ENCODE assay signal across 1 cellular context in genomic region chr11:65444314-65445051, GRCh38.
TF ChIP-seq lines count a peak whose summit lies in the region.

No MANE protein-coding gene starts in this region.

TF ChIP-seq in HepG2, 621 proteins besides CTCF, POLR2A, EP300 and RAD21:
- TF ChIP-seq RBM22 (optimal IDR thresholded peaks at IDR 0.05; ENCODE audit: low read length) (peak; percentile 74), POLR2G (IDR thresholded peaks at IDR 0.05; ENCODE audit: low read depth, low read length) (peak; percentile 20; the same call in 1 of the 2 replicates), SP5 (CRISPR knock-in tag; IDR thresholded peaks at IDR 0.05; ENCODE audit: borderline replicate concordance, low read depth) (no peak), MATR3 (CRISPR knock-in tag; IDR thresholded peaks at IDR 0.05) (no peak), IKZF4 (CRISPR knock-in tag; IDR thresholded peaks at IDR 0.05; ENCODE audit: borderline replicate concordance, low read depth, not compliant biosample characterization) (no peak), TARDBP (CRISPR knock-in tag; IDR thresholded peaks at IDR 0.05) (peak; percentile 70), ZNF550 (CRISPR knock-in tag; IDR thresholded peaks at IDR 0.05; ENCODE audit: borderline replicate concordance) (no peak), ZNF441 (CRISPR knock-in tag; IDR thresholded peaks at IDR 0.05; ENCODE audit: borderline replicate concordance) (no peak), KDM3A (CRISPR knock-in tag; IDR thresholded peaks at IDR 0.05; ENCODE audit: low read depth) (no peak), PBX3 (CRISPR knock-in tag; IDR thresholded peaks at IDR 0.05; ENCODE audit: borderline replicate concordance) (no peak), HNRNPH1 (optimal IDR thresholded peaks at IDR 0.05; ENCODE audit: low read depth, low read length) (peak; percentile 73), SCMH1 (CRISPR knock-in tag; IDR thresholded peaks at IDR 0.05; ENCODE audit: borderline replicate concordance) (no peak), PRPF4 (IDR thresholded peaks at IDR 0.05; ENCODE audit: low read depth, low read length, poor library complexity, severe bottlenecking) (no peak), GPN1 (CRISPR knock-in tag; IDR thresholded peaks at IDR 0.05; ENCODE audit: borderline replicate concordance) (no peak), ATF3 (CRISPR knock-in tag; IDR thresholded peaks at IDR 0.05) (no peak), ZNF709 (CRISPR knock-in tag; IDR thresholded peaks at IDR 0.05) (no peak), ZFX (CRISPR knock-in tag; IDR thresholded peaks at IDR 0.05; ENCODE audit: low read depth) (0 out of 2 replicates have a peak, but pooled peaks have one; percentile 3), ZSCAN21 (CRISPR knock-in tag; IDR thresholded peaks at IDR 0.05; ENCODE audit: borderline replicate concordance) (no peak), ZBTB7B (CRISPR knock-in tag; IDR thresholded peaks at IDR 0.05) (0 out of 2 replicates have a peak, but pooled peaks have one; percentile 20), AGO2 (optimal IDR thresholded peaks at IDR 0.05; ENCODE audit: low read depth, low read length) (peak; percentile 99), MTA3 (CRISPR knock-in tag; IDR thresholded peaks at IDR 0.05) (no peak), MED1 (CRISPR knock-in tag; IDR thresholded peaks at IDR 0.05) (no peak), EEA1 (CRISPR knock-in tag; IDR thresholded peaks at IDR 0.05; ENCODE audit: borderline replicate concordance) (no peak), HNRNPL (IDR thresholded peaks at IDR 0.05; ENCODE audit: low read depth, low read length) (peak; percentile 30; the same call in 1 of the 2 replicates), RBFOX2 (IDR thresholded peaks at IDR 0.05; ENCODE audit: low read depth, low read length) (peak; percentile 89), NR2F1 (CRISPR knock-in tag; IDR thresholded peaks at IDR 0.05) (no peak), SSRP1 (CRISPR knock-in tag; IDR thresholded peaks at IDR 0.05) (peak; percentile 26; the same call in 1 of the 2 replicates), ZMYM3 (CRISPR knock-in tag; IDR thresholded peaks at IDR 0.05) (no peak)
- TF ChIP-seq, protein P1, sequence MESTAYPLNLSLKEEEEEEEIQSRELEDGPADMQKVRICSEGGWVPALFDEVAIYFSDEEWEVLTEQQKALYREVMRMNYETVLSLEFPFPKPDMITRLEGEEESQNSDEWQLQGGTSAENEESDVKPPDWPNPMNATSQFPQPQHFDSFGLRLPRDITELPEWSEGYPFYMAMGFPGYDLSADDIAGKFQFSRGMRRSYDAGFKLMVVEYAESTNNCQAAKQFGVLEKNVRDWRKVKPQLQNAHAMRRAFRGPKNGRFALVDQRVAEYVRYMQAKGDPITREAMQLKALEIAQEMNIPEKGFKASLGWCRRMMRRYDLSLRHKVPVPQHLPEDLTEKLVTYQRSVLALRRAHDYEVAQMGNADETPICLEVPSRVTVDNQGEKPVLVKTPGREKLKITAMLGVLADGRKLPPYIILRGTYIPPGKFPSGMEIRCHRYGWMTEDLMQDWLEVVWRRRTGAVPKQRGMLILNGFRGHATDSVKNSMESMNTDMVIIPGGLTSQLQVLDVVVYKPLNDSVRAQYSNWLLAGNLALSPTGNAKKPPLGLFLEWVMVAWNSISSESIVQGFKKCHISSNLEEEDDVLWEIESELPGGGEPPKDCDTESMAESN (CRISPR knock-in tag; conservative IDR thresholded peaks at IDR 0.05): no peak
- TF ChIP-seq, protein P2, sequence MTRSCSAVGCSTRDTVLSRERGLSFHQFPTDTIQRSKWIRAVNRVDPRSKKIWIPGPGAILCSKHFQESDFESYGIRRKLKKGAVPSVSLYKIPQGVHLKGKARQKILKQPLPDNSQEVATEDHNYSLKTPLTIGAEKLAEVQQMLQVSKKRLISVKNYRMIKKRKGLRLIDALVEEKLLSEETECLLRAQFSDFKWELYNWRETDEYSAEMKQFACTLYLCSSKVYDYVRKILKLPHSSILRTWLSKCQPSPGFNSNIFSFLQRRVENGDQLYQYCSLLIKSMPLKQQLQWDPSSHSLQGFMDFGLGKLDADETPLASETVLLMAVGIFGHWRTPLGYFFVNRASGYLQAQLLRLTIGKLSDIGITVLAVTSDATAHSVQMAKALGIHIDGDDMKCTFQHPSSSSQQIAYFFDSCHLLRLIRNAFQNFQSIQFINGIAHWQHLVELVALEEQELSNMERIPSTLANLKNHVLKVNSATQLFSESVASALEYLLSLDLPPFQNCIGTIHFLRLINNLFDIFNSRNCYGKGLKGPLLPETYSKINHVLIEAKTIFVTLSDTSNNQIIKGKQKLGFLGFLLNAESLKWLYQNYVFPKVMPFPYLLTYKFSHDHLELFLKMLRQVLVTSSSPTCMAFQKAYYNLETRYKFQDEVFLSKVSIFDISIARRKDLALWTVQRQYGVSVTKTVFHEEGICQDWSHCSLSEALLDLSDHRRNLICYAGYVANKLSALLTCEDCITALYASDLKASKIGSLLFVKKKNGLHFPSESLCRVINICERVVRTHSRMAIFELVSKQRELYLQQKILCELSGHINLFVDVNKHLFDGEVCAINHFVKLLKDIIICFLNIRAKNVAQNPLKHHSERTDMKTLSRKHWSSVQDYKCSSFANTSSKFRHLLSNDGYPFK (CRISPR knock-in tag; IDR thresholded peaks at IDR 0.05; ENCODE audit: borderline replicate concordance): no peak
